Comparison of ENCODE assay signal across 1 cellular context in the genomic region with DNA sequence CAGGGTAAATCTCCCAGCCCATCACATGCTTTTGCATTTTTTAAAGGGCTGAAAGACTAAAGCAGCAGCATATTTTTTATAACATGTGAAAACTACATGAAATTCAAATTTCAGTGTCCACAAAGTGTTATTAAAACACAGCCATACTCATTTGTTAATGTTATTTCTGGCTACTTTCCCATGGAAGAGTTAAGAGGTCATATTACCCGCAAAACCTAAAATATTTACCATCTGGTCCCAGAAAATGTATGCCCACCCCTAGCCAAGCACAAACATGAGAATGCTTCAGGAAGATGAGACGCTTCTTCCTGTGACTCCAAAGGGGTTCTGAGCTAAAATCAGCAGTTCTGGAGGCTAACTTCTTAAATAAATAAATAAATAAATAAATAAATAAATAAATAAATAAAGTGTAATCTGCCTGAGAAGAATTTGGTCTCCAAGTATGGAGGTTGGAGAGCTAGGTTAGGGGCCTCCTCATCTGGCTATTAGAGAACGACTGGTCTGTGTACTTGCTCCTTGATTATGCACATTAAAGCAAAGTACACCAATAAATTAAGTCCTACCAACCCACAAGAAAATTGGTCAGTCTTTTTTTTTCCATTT.
TF ChIP-seq lines count a peak whose summit lies in the region.

No MANE protein-coding gene starts in this region.

TF ChIP-seq in K562, 482 proteins besides CTCF, POLR2A, EP300 and RAD21:
- TF ChIP-seq ZSCAN32 (CRISPR knock-in tag; IDR thresholded peaks at IDR 0.05): no peak
- TF ChIP-seq, protein P1, sequence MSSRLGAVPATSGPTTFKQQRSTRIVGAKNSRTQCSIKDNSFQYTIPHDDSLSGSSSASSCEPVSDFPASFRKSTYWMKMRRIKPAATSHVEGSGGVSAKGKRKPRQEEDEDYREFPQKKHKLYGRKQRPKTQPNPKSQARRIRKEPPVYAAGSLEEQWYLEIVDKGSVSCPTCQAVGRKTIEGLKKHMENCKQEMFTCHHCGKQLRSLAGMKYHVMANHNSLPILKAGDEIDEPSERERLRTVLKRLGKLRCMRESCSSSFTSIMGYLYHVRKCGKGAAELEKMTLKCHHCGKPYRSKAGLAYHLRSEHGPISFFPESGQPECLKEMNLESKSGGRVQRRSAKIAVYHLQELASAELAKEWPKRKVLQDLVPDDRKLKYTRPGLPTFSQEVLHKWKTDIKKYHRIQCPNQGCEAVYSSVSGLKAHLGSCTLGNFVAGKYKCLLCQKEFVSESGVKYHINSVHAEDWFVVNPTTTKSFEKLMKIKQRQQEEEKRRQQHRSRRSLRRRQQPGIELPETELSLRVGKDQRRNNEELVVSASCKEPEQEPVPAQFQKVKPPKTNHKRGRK (tag; IDR thresholded peaks at IDR 0.05): no peak
- no peak for TF ChIP-seq RBM39 (optimal IDR thresholded peaks at IDR 0.05; ENCODE audit: low read depth, low read length)
- TF ChIP-seq, protein P2, sequence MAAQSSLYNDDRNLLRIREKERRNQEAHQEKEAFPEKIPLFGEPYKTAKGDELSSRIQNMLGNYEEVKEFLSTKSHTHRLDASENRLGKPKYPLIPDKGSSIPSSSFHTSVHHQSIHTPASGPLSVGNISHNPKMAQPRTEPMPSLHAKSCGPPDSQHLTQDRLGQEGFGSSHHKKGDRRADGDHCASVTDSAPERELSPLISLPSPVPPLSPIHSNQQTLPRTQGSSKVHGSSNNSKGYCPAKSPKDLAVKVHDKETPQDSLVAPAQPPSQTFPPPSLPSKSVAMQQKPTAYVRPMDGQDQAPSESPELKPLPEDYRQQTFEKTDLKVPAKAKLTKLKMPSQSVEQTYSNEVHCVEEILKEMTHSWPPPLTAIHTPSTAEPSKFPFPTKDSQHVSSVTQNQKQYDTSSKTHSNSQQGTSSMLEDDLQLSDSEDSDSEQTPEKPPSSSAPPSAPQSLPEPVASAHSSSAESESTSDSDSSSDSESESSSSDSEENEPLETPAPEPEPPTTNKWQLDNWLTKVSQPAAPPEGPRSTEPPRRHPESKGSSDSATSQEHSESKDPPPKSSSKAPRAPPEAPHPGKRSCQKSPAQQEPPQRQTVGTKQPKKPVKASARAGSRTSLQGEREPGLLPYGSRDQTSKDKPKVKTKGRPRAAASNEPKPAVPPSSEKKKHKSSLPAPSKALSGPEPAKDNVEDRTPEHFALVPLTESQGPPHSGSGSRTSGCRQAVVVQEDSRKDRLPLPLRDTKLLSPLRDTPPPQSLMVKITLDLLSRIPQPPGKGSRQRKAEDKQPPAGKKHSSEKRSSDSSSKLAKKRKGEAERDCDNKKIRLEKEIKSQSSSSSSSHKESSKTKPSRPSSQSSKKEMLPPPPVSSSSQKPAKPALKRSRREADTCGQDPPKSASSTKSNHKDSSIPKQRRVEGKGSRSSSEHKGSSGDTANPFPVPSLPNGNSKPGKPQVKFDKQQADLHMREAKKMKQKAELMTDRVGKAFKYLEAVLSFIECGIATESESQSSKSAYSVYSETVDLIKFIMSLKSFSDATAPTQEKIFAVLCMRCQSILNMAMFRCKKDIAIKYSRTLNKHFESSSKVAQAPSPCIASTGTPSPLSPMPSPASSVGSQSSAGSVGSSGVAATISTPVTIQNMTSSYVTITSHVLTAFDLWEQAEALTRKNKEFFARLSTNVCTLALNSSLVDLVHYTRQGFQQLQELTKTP (IDR thresholded peaks at IDR 0.05; ENCODE audit: low read depth in 1 of 2, partially characterized antibody in 2 of 2): no peak
- no peak for TF ChIP-seq MTF1 (CRISPR knock-in tag; IDR thresholded peaks at IDR 0.05; ENCODE audit: borderline replicate concordance)
- no peak for TF ChIP-seq ELF4 (CRISPR knock-in tag; IDR thresholded peaks at IDR 0.05)
- peak; percentile 23; the same call in 1 of the 2 replicates for TF ChIP-seq ZC3H11A (IDR thresholded peaks at IDR 0.05; ENCODE audit: low read depth, low read length)
- TF ChIP-seq ZNF75A (CRISPR knock-in tag; IDR thresholded peaks at IDR 0.05): no peak
